8 cellular contexts compared by ENCODE assay signal in the genomic region with DNA sequence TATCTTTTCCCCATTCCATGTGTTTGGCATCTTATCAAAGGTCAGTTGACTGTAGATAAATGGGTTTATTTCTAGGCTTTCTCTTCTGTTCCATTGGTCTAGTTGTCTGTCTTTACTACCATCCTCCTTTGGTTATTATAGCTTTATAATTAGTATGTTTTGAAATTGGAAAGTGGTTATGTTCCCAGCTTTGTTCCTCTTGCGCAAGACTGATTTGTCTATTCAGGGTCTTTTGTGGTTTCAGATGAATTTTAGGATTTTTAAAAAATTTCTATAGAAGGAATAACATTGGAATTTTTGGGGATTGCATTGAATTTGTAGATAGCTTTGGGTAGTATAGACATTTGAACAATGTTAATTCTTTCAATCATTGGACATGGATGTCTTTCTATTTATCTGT.
"Had no signal": no experiment of that assay in that cellular context is flagged by ENCODE, and none has a peak within 500 bp of the region (broad histone marks: within the 10 kb centered on the region; RNA-seq: fewer than 3 reads in every experiment).

No MANE protein-coding gene starts in this region.

- H3K9me3 Mint-ChIP-seq: H9 had no signal

- H3K4me3 Mint-ChIP-seq: H9 had no signal

- FAIRE-seq: H54, HTR-8/SVneo had no signal

- H3K4me2 ChIP-seq: KMS-11 had no signal

- H3K9ac ChIP-seq: GM23248, KMS-11 had no signal

- H2AFZ ChIP-seq: GM23248 had no signal

- H3K27ac Mint-ChIP-seq: H9 had no signal

- H3K4me3 ChIP-seq: GM23248 had no signal

- DNase-seq: GM23248, GOT3, H9, HCEC 1CT, KBM-7 had no signal

- H3K27ac ChIP-seq: GM23248, KMS-11 had no signal

- H3K4me1 Mint-ChIP-seq: H9 had no signal
